Comparison of ENCODE assay signal across 1 cellular context in genomic region chr12:114903394-114903748, GRCh38.
TF ChIP-seq lines count a peak whose summit lies in the region.

No MANE protein-coding gene starts in this region.

TF ChIP-seq in SK-N-SH treated with all-trans-retinoic acid at 6 μM for 48 hours, 23 proteins besides CTCF, POLR2A, EP300 and RAD21 (continued from another document):
- TF ChIP-seq CREB5 (CRISPR knock-in tag; IDR thresholded peaks at IDR 0.05; ENCODE audit: low read depth) = no peak
- TF ChIP-seq RARB (CRISPR knock-in tag; IDR thresholded peaks at IDR 0.05) = no peak
- no peak for TF ChIP-seq ZFP30 (CRISPR knock-in tag; IDR thresholded peaks at IDR 0.05)
- no peak for TF ChIP-seq ZNF70 (CRISPR knock-in tag; IDR thresholded peaks at IDR 0.05)
- TF ChIP-seq CSDC2 (CRISPR knock-in tag; IDR thresholded peaks at IDR 0.05) = no peak
- TF ChIP-seq GLIS3 (CRISPR knock-in tag; IDR thresholded peaks at IDR 0.05) = no peak
- no peak for TF ChIP-seq OSR1 (CRISPR knock-in tag; IDR thresholded peaks at IDR 0.05)
- no peak for TF ChIP-seq BACH2 (CRISPR knock-in tag; IDR thresholded peaks at IDR 0.05; ENCODE audit: borderline replicate concordance)
- no peak for TF ChIP-seq CSRNP3 (CRISPR knock-in tag; IDR thresholded peaks at IDR 0.05)
- TF ChIP-seq ARNTL (CRISPR knock-in tag; IDR thresholded peaks at IDR 0.05; ENCODE audit: borderline replicate concordance, low read depth) = no peak
